ENCODE assay signal across 7 cellular contexts in genomic region chr7:75761801-75762200, GRCh38. TPM values are rescaled to one million over a fixed set of nuclear protein-coding genes. Genes with fewer than 3 reads are reported as not detected.
"Had no signal": no experiment of that assay in that cellular context is flagged by ENCODE, and none has a peak within 500 bp of the region (broad histone marks: within the 10 kb centered on the region; RNA-seq: fewer than 3 reads in every experiment).

No MANE protein-coding gene starts in this region.

RNA-seq across cellular contexts. Expression of gene CCL26, which starts 10.2 kb away (rescaled TPM):
- total RNA-seq: LHCN-M2, MCF 10A, Right ventricle myocardium superior, SK-MEL-5, T-cell had no signal
- polyA plus RNA-seq: IgD-negative memory B cell, SK-N-SH had no signal

RNA-seq across cellular contexts. Expression of gene CCL24, which starts 51.8 kb away (rescaled TPM):
- total RNA-seq: LHCN-M2, MCF 10A, Right ventricle myocardium superior, SK-MEL-5, T-cell had no signal
- polyA plus RNA-seq: IgD-negative memory B cell, SK-N-SH had no signal
